Comparison of ENCODE assay signal across 1 cellular context in the genomic region with DNA sequence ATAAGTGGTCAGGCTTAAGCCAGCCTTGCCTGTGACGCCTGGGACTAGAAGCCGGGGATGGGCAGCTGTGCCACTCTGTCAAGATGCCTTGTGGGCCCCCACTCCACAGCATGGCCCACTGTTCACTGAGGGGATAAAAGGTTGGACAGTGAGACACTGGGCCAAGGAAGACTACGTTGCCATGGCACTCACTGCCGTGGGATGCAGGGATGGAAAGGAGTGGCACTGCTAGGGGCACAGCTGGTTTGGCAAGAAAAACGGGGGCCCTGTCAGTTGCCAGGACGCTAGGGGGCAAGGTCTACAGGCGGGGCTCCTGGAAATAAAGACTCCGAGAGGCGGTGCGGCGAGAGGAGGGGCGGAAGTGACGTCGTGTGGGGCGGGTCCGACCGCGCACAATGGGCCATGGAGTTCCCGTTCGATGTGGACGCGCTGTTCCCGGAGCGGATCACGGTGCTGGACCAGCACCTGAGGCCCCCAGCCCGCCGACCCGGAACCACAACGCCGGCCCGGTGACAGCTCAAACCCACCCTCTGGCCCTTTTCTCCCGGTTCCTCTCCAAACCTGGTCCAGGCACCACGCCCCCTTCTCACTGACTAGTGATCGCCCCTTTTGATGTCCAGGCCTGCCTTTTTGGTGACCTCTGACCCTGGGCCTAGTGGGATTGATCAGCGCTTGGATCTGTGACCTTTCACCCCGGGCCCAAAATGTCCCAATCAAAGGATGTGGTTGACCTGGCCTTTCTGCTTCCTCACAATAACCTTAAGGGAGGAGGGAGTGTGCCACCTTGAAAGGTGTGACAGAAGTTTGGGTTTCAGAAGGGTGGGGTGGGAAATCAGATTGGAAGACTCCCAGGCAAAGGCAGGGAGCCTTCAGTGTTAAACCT.
TF ChIP-seq lines count a peak whose summit lies in the region.

A gene (plus strand): TSS at position 391 of the 883 bp plus-strand sequence.

TF ChIP-seq in IMR-90, 13 proteins besides CTCF, POLR2A, EP300 and RAD21:
- peak; percentile 11; the same call in 1 of the 2 replicates for TF ChIP-seq SMC3 (IDR thresholded peaks at IDR 0.05; ENCODE audit: low read depth, low read length)
- TF ChIP-seq MAZ (IDR thresholded peaks at IDR 0.05; ENCODE audit: borderline replicate concordance, low read depth, low read length) = peak; percentile 53; the same call in 1 of the 2 replicates
- TF ChIP-seq MXI1 (IDR thresholded peaks at IDR 0.05; ENCODE audit: borderline replicate concordance, low read depth, low read length) = no peak
